1 cellular context compared by ENCODE assay signal in genomic region chr11:128806496-128807261, GRCh38.
A peak's percentile ranks its signal among the peaks of the same experiment; 100 is the strongest.
TF ChIP-seq lines count a peak whose summit lies in the region.

No MANE protein-coding gene starts in this region.

TF ChIP-seq in IMR-90, 13 proteins besides CTCF, POLR2A, EP300 and RAD21:
- TF ChIP-seq FOS (IDR thresholded peaks at IDR 0.05; ENCODE audit: low read depth, low read length) = no peak
- TF ChIP-seq CEBPB (IDR thresholded peaks at IDR 0.05; ENCODE audit: low read depth, low read length) = peak; percentile 35; the same call in 1 of the 2 replicates
- TF ChIP-seq SMC3 (IDR thresholded peaks at IDR 0.05; ENCODE audit: low read depth, low read length) = no peak
